11 cellular contexts compared by ENCODE assay signal in the genomic region with DNA sequence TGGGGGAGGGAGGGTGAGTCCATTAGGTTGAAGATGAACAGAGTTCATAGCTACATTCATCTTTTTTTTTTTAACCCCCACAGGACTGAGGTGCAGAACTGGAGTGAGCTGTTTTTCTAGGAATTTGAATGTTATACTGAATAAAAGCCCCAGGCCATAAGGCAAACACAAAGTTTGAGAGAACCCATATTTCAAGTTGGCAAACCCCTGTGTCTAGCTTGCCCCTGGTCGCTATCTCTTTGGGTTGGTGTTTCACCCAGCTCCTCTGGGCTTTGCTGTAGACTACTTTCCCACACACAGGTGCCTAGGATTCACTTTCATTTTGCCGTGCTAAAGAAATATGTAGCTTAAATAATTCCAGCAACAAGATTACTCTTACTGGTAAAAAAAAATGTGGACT. TPM values are rescaled to one million over a fixed set of nuclear protein-coding genes. Genes with fewer than 3 reads are reported as not detected.
DNase-seq lines count a peak whose midpoint lies in the region; ATAC-seq and TF ChIP-seq lines count a peak whose summit lies in the region.
"Had no signal": no experiment of that assay in that cellular context is flagged by ENCODE, and none has a peak within 500 bp of the region (broad histone marks: within the 10 kb centered on the region; RNA-seq: fewer than 3 reads in every experiment).

No MANE protein-coding gene starts in this region.

- no peaks in the 10 kb centered on the region for H3K4me1 ChIP-seq in lower lobe of right lung
- peaks cover 0 to 16% (median 5%) of the 10 kb centered on the region in 4 donors for H3K4me1 ChIP-seq in tibial artery
- H3K4me1 ChIP-seq: Peyer's patch had no signal

- H3K27me3 Mint-ChIP-seq in activated naive CD8-positive, alpha-beta T cell treated with anti-CD3 and anti-CD28 coated beads for 36 hours: peaks cover 46% of the 10 kb centered on the region

- intact Hi-C loops in lower lobe of right lung (cut with DNase I): no loop called here
- intact Hi-C loops in posterior vena cava (cut with DNase I): no loop called here
- intact Hi-C loops in tibial artery (cut with DNase I; ENCODE audit: low total_unique reads): no loop called here

- no peak overlapping the region for H3K4me3 Mint-ChIP-seq in activated naive CD8-positive, alpha-beta T cell treated with anti-CD3 and anti-CD28 coated beads for 36 hours
- H3K4me3 Mint-ChIP-seq: CD8-positive, alpha-beta T cell had no signal

- H3K4me3 ChIP-seq in lower lobe of right lung (peak overlapping the region; percentile 14), tibial artery (no peak overlapping the region)
- H3K4me3 ChIP-seq: Peyer's patch had no signal

- H3K27me3 ChIP-seq in lower lobe of right lung (ENCODE audit: low read depth) (peaks cover 7% of the 10 kb centered on the region), tibial artery (no peaks in the 10 kb centered on the region)

- no peaks in the 10 kb centered on the region for H3K4me1 Mint-ChIP-seq in activated naive CD8-positive, alpha-beta T cell treated with anti-CD3 and anti-CD28 coated beads for 36 hours

- H3K9me3 ChIP-seq in lower lobe of right lung: no peaks in the 10 kb centered on the region
- no peaks in the 10 kb centered on the region for H3K9me3 ChIP-seq in tibial artery
- H3K9me3 ChIP-seq: Peyer's patch had no signal

- H3K36me3 ChIP-seq in lower lobe of right lung (no peaks in the 10 kb centered on the region), tibial artery (no peaks in the 10 kb centered on the region)
- H3K36me3 ChIP-seq: Peyer's patch had no signal

- H3K27ac ChIP-seq in lower lobe of right lung (peak overlapping the region; percentile 78), tibial artery (peak overlapping the region in 1 of 2 donors; percentile 65)

- peak; percentile 33 for DNase-seq in NCI-H748 treated with DMSO at 0.1 percent for 48 hours (lab: John Stamatoyannopoulos, UW)
- no peak for DNase-seq in lower lobe of right lung
- DNase-seq in posterior vena cava (ENCODE audit: low spot score): no peak
- no peak for DNase-seq in tibial artery
- no peak for DNase-seq in GM10266 (ENCODE audit: extremely low spot score)
- no peak for DNase-seq in activated naive CD8-positive, alpha-beta T cell treated with anti-CD3 and anti-CD28 coated beads for 36 hours
- DNase-seq: activated gamma-delta T cell; CD8-positive, alpha-beta T cell; Peyer's patch had no signal

- no peaks in the 10 kb centered on the region for H3K9me3 Mint-ChIP-seq in activated naive CD8-positive, alpha-beta T cell treated with anti-CD3 and anti-CD28 coated beads for 36 hours

- no peaks in the 10 kb centered on the region for H3K36me3 Mint-ChIP-seq in activated naive CD8-positive, alpha-beta T cell treated with anti-CD3 and anti-CD28 coated beads for 36 hours
- H3K36me3 Mint-ChIP-seq: CD8-positive, alpha-beta T cell had no signal

- H3K27ac Mint-ChIP-seq in activated naive CD8-positive, alpha-beta T cell treated with anti-CD3 and anti-CD28 coated beads for 36 hours: no peak overlapping the region
- H3K27ac Mint-ChIP-seq: CD8-positive, alpha-beta T cell had no signal

- TF ChIP-seq CTCF in lower lobe of right lung (IDR thresholded peaks at IDR 0.05) (no peak), tibial artery (IDR thresholded peaks at IDR 0.05) (no peak), GM10266 (IDR thresholded peaks at IDR 0.05; ENCODE audit: control insufficient read depth, insufficient read depth, low read depth, missing control alignments) (no peak)

- ATAC-seq in GM18498 (IDR thresholded peaks at IDR 0.05; ENCODE audit: unreplicated experiment) (peak; percentile 62), GM21786 (IDR thresholded peaks at IDR 0.05; ENCODE audit: unreplicated experiment) (peak; percentile 60), lower lobe of right lung (peak in 1 of 2 donors; percentile 34)
- ATAC-seq: CD8-positive, alpha-beta T cell had no signal

RNA-seq across cellular contexts. Expression of gene LMO3, which starts 5.2 kb away (rescaled TPM):
- total RNA-seq in lower lobe of right lung: 127 TPM
- 10 to 100 TPM; 74.1 to 80.4 TPM for total RNA-seq in posterior vena cava
- not detected for total RNA-seq in activated naive CD8-positive, alpha-beta T cell treated with anti-CD3 and anti-CD28 coated beads for 36 hours
- total RNA-seq: CD8-positive, alpha-beta T cell had no signal

Comparison
In these comparisons a context has a peak if more than half of its experiments do, and no peak if none do; other contexts are left out.
1. RNA of gene LMO3, which starts 5.2 kb away (total RNA-seq): 127 TPM in lower lobe of right lung (single experiment) and 74.1 to 80.4 TPM in posterior vena cava; not detected in activated naive CD8-positive, alpha-beta T cell treated with anti-CD3 and anti-CD28 coated beads for 36 hours; every median in the first group is over 10 times any median in the second.